8 cellular contexts compared by ENCODE assay signal in the genomic region with DNA sequence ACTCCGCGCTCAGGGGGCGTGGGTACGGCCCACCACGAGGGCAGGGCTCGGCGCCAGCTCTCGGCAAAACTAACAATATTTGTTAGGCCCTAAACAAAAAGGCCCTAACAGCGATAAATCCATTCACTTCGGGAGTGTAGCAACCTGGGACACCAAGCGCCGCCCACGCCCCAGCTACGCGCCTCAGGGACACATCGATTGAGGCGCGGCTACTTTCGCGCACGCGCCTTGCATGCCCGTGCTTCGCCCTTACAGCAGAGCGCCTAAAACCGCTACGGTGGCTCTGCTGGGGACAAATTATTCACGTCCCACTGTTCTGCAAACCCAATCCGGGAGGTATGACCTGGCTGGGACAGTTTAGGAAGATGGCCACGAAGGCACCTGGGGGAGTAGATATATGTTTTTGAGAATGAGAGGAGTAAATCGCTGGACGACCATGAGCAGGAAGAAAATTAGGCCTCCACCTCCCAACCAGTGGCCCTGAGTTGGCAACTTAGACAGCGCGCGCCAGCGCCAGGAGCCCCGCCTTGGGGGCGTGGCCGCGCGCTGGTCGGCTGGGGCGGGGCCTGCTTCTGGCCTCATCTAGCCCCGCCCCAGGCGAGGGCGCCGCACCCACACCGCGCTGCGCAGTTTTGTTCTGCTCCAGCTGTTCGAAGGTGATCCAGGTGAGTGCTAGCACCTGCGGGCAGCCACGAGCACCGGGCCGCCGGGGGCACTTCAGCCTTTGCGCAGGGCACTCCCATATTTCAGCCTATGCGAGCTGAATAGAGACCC. TPM values are rescaled to one million over a fixed set of nuclear protein-coding genes. Genes with fewer than 3 reads are reported as not detected.
DNase-seq lines count a peak whose midpoint lies in the region; ATAC-seq lines count a peak whose summit lies in the region.

Gene MGST3, plus strand, starts transcription at position 606 of the 774 bp plus-strand sequence. CDS start 18,614 bp downstream, outside the sequence.

- H3K36me3 Mint-ChIP-seq in IgD-negative memory B cell = no peaks in the 10 kb centered on the region

- peak; percentile 79 for ATAC-seq in GM21576 (IDR thresholded peaks at IDR 0.05; ENCODE audit: unreplicated experiment)

- H3K4me3 Mint-ChIP-seq in IgD-negative memory B cell = no peak within 1 kb of the TSS

- H3K9me3 Mint-ChIP-seq in IgD-negative memory B cell = no peaks in the 10 kb centered on the region

- DNase-seq in DMS153 (lab: John Stamatoyannopoulos, UW) (peak; percentile 96), OCI-M1 (lab: John Stamatoyannopoulos, UW) (peak; percentile 89), activated T-cell treated with anti-CD3 and anti-CD28 coated beads for 24 hours (ENCODE audit: low read depth) (peak; percentile 90), epidermal melanocyte (ENCODE audit: insufficient read length, low spot score) (peak; percentile 82), midbrain (lab: John Stamatoyannopoulos, UW) (peak; percentile 97)
- DNase-seq in stimulated activated CD8-positive, alpha-beta memory T cell treated with anti-CD3 and anti-CD28 coated beads, Interleukin-2, amount 100 ng/mL, for 1 hour (ENCODE audit: low read depth in 2 of 2) = peak; percentile 84 to 85

- H3K4me1 Mint-ChIP-seq in IgD-negative memory B cell = peaks cover 11 to 22% (median 16%) of the 10 kb centered on the region in 3 donors

- peaks cover 5% of the 10 kb centered on the region for H3K27me3 Mint-ChIP-seq in IgD-negative memory B cell

- peak within 1 kb of the TSS in 2 of 3 donors; percentile 16 to 32 for H3K27ac Mint-ChIP-seq in IgD-negative memory B cell

RNA-seq across cellular contexts. Expression of gene MGST3, which starts in this region (rescaled TPM):
- polyA plus RNA-seq in IgD-negative memory B cell = 90.2 TPM

Comparison
In these comparisons a context has a peak if more than half of its experiments do, and no peak if none do; other contexts are left out.
1. Peak in every context shown above with its lines: DNase-seq and ATAC-seq.